24 cellular contexts compared by ENCODE assay signal in genomic region chr5:166767858-166768257, GRCh38.
"Had no signal": no experiment of that assay in that cellular context is flagged by ENCODE, and none has a peak within 500 bp of the region (broad histone marks: within the 10 kb centered on the region; RNA-seq: fewer than 3 reads in every experiment).

No MANE protein-coding gene starts in this region.

- H3K79me2 ChIP-seq: parathyroid adenoma had no signal

- H3K27ac ChIP-seq: left ventricle myocardium inferior, neural progenitor cell, neutrophil, parathyroid adenoma, psoas muscle, right atrium auricular region, right lobe of liver, tibial nerve, uterus had no signal

- H3K27me3 ChIP-seq: neural progenitor cell, neutrophil, right atrium auricular region, right lobe of liver, tibial nerve, uterus had no signal

- H3K27ac Mint-ChIP-seq: naive B cell; natural killer cell; nephron progenitor cell; neural progenitor cell; stimulated activated memory B cell treated with anti-CD40 and anti-IgM and Interleukin-4, amounts not matched to agents 10 μg/mL and 1 μg/mL and 100 μg/mL, for 72 hours; stimulated activated naive CD8-positive, alpha-beta T cell treated with anti-CD3 and anti-CD28 coated beads, Interleukin-15, amount 100 ng/mL, for 72 hours; type B pancreatic cell had no signal

- H3K9me3 ChIP-seq: neutrophil, psoas muscle, right lobe of liver, uterus had no signal

- ATAC-seq: natural killer cell; psoas muscle; right lobe of liver; stimulated activated memory B cell treated with anti-CD40 and anti-IgM and Interleukin-4, amounts not matched to agents 10 μg/mL and 1 μg/mL and 100 μg/mL, for 72 hours; stimulated activated naive CD8-positive, alpha-beta T cell treated with anti-CD3 and anti-CD28 coated beads, Interleukin-15, amount 100 ng/mL, for 72 hours had no signal

- H3K4me1 Mint-ChIP-seq: naive B cell; natural killer cell; nephron progenitor cell; neural progenitor cell; stimulated activated memory B cell treated with anti-CD40 and anti-IgM and Interleukin-4, amounts not matched to agents 10 μg/mL and 1 μg/mL and 100 μg/mL, for 72 hours; stimulated activated naive CD8-positive, alpha-beta T cell treated with anti-CD3 and anti-CD28 coated beads, Interleukin-15, amount 100 ng/mL, for 72 hours had no signal

- H2AFZ ChIP-seq: parathyroid adenoma had no signal

- H3K4me3 ChIP-seq: left ventricle myocardium inferior, neural progenitor cell, psoas muscle, right atrium auricular region, right lobe of liver, smooth muscle cell, tibial nerve, uterus had no signal

- H3K27me3 Mint-ChIP-seq: naive B cell; stimulated activated memory B cell treated with anti-CD40 and anti-IgM and Interleukin-4, amounts not matched to agents 10 μg/mL and 1 μg/mL and 100 μg/mL, for 72 hours; stimulated activated naive CD8-positive, alpha-beta T cell treated with anti-CD3 and anti-CD28 coated beads, Interleukin-15, amount 100 ng/mL, for 72 hours; type B pancreatic cell had no signal

- H3K4me2 ChIP-seq: neural progenitor cell, smooth muscle cell had no signal

- H3K36me3 ChIP-seq: left ventricle myocardium inferior, neutrophil, right atrium auricular region, right lobe of liver, tibial nerve, uterus had no signal

- H3K9ac ChIP-seq: neural progenitor cell, parathyroid adenoma had no signal

- H3K36me3 Mint-ChIP-seq: naive B cell; natural killer cell; neural progenitor cell; stimulated activated memory B cell treated with anti-CD40 and anti-IgM and Interleukin-4, amounts not matched to agents 10 μg/mL and 1 μg/mL and 100 μg/mL, for 72 hours; type B pancreatic cell had no signal

- DNase-seq: islet precursor cell; left ventricle myocardium inferior; naive B cell; natural killer cell; nephron progenitor cell; occipital lobe; psoas muscle; right lobe of liver; stimulated activated CD4-positive, alpha-beta T cell treated with anti-CD3 and anti-CD28 coated beads, Interleukin-1b, Interleukin-23, amount 100 ng/mL, for 48 hours; stimulated activated CD4-positive, alpha-beta T cell treated with anti-CD3 and anti-CD28 coated beads, Interleukin-2, amount 100 ng/mL, for 48 hours; stimulated activated CD4-positive, alpha-beta T cell treated with anti-CD3 and anti-CD28 coated beads, Interleukin-4, amount 100 ng/mL, for 4 hours; stimulated activated CD8-positive, alpha-beta memory T cell treated with anti-CD3 and anti-CD28 coated beads, Interleukin-4, amount 100 ng/mL, for 48 hours; stimulated activated naive CD4-positive, alpha-beta T cell treated with Interleukin-2 at 50 U/mL for 16 hours; stimulated activated naive CD8-positive, alpha-beta T cell treated with anti-CD3 and anti-CD28 coated beads, Interleukin-15, amount 100 ng/mL, for 72 hours; substantia nigra; uterus had no signal

- H3K4me3 Mint-ChIP-seq: naive B cell; natural killer cell; nephron progenitor cell; neural progenitor cell; stimulated activated memory B cell treated with anti-CD40 and anti-IgM and Interleukin-4, amounts not matched to agents 10 μg/mL and 1 μg/mL and 100 μg/mL, for 72 hours; stimulated activated naive CD8-positive, alpha-beta T cell treated with anti-CD3 and anti-CD28 coated beads, Interleukin-15, amount 100 ng/mL, for 72 hours; type B pancreatic cell had no signal

- H3K4me1 ChIP-seq: left ventricle myocardium inferior, neural progenitor cell, parathyroid adenoma, psoas muscle, right atrium auricular region, right lobe of liver, tibial nerve, uterus had no signal
